Comparison of ENCODE assay signal across 8 cellular contexts in the genomic region with DNA sequence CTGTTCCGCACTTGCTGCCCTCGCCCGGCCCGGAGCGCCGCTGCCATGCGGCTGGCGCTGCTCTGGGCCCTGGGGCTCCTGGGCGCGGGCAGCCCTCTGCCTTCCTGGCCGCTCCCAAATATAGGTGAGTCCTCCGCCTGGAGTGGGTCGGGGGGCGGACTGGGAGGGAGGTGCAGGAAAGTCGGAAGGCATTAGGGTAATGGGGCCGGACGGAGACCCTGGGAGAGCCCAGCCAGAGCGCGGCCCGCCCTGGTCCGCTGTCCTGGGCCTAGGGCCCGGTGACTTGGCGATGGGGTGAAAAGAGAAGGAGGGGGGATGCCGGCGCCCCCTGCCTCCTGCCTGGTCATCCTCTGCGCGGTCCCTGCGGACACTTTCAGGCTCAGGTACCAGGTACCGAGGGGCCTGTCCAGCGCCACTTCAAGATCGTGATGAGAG. TPM values are rescaled to one million over a fixed set of nuclear protein-coding genes. Genes with fewer than 3 reads are reported as not detected.
DNase-seq lines count a peak whose midpoint lies in the region; ATAC-seq and TF ChIP-seq lines count a peak whose summit lies in the region.

No MANE protein-coding gene starts in this region.

- H3K27ac ChIP-seq in BLaER1 (peak overlapping the region; percentile 68), iPS-18a (ENCODE audit: low read length) (no peak overlapping the region), stomach (peak overlapping the region; percentile 92 to 97 (median 95))

- H3K36me3 Mint-ChIP-seq in activated naive CD4-positive, alpha-beta T cell treated with anti-CD3 and anti-CD28 coated beads, Interleukin-2, amount 50 U/mL, for 72 hours: peaks cover 0 to 4% of the 10 kb centered on the region in 2 donors

- H3K4me3 ChIP-seq in BLaER1: peak overlapping the region; percentile 87
- peak overlapping the region; percentile 74 for H3K4me3 ChIP-seq in iPS-18a (ENCODE audit: low read length)
- peak overlapping the region; percentile 73 to 89 (median 78) for H3K4me3 ChIP-seq in stomach

- H3K27me3 ChIP-seq in BLaER1: no peaks in the 10 kb centered on the region; the same call in 1 of the 2 replicates
- H3K27me3 ChIP-seq in iPS-18a (ENCODE audit: control insufficient read depth, insufficient read depth, low read length): peaks cover 23% of the 10 kb centered on the region
- no peaks in the 10 kb centered on the region for H3K27me3 ChIP-seq in stomach

- H4K20me1 ChIP-seq in BLaER1: peaks cover 26% of the 10 kb centered on the region

- DNase-seq in activated naive CD4-positive, alpha-beta T cell treated with anti-CD3 and anti-CD28 coated beads, Interleukin-2, amount 50 U/mL, for 72 hours (ENCODE audit: low spot score in 2 of 2): no peak
- DNase-seq in stomach (no peak), HT-29 (ENCODE audit: low spot score) (no peak), NCI-H226 (no peak), LoVo (ENCODE audit: low spot score) (no peak)

- H3K27ac Mint-ChIP-seq in activated naive CD4-positive, alpha-beta T cell treated with anti-CD3 and anti-CD28 coated beads, Interleukin-2, amount 50 U/mL, for 72 hours: peak overlapping the region; percentile 19 to 55

- TF ChIP-seq CTCF in stomach (IDR thresholded peaks at IDR 0.05): no peak

- H3K36me3 ChIP-seq in BLaER1 (peaks cover 26% of the 10 kb centered on the region), iPS-18a (ENCODE audit: control insufficient read depth, low read depth, low read length) (no peaks in the 10 kb centered on the region), stomach (peaks cover 13 to 32% (median 29%) of the 10 kb centered on the region in 4 donors)

- no peaks in the 10 kb centered on the region for H3K9me3 ChIP-seq in BLaER1
- H3K9me3 ChIP-seq in iPS-18a (ENCODE audit: control insufficient read depth, low read depth, low read length): no peaks in the 10 kb centered on the region
- no peaks in the 10 kb centered on the region for H3K9me3 ChIP-seq in stomach

- H3K4me1 ChIP-seq in BLaER1 (peaks cover 39% of the 10 kb centered on the region), iPS-18a (ENCODE audit: control insufficient read depth, low read depth, low read length) (peaks cover 10% of the 10 kb centered on the region), stomach (peaks cover 33 to 47% (median 43%) of the 10 kb centered on the region in 4 donors)

- no peak for TF ChIP-seq EP300 in stomach (IDR thresholded peaks at IDR 0.05)

- intact Hi-C loops in stomach (cut with DNase I; ENCODE audit: low total_unique reads): no loop called here

- TF ChIP-seq POLR2A in stomach (IDR thresholded peaks at IDR 0.05): no peak

- H3K4me2 ChIP-seq in BLaER1: peak overlapping the region; percentile 100

- ATAC-seq in HG02588 (IDR thresholded peaks at IDR 0.05; ENCODE audit: unreplicated experiment): peak; percentile 7
- peak in 1 of 2 donors; percentile 15 for ATAC-seq in activated naive CD4-positive, alpha-beta T cell treated with anti-CD3 and anti-CD28 coated beads, Interleukin-2, amount 50 U/mL, for 72 hours

- H3K9me3 Mint-ChIP-seq in activated naive CD4-positive, alpha-beta T cell treated with anti-CD3 and anti-CD28 coated beads, Interleukin-2, amount 50 U/mL, for 72 hours: no peaks in the 10 kb centered on the region

- H3K9ac ChIP-seq in BLaER1: peak overlapping the region; percentile 85
- H3K9ac ChIP-seq in iPS-18a (ENCODE audit: low read length): no peak overlapping the region

- WGBS in stomach, 5 donors: 0 to 1% (median 0%) methylated on average over 6 to 31 of the region's 31 CpGs

RNA-seq across cellular contexts. Expression of a gene that starts 0.2 kb away (rescaled TPM):
- 10 to 100 TPM; 49.9 to 52.8 TPM for total RNA-seq in activated naive CD4-positive, alpha-beta T cell treated with anti-CD3 and anti-CD28 coated beads, Interleukin-2, amount 50 U/mL, for 72 hours
- 100 to 1,000 TPM in 4 of 5 donors, 10 to 100 TPM in 1; 56.2 to 335 (median 126) TPM for total RNA-seq in stomach
- polyA plus RNA-seq in stomach: 100 to 1,000 TPM; 149 to 267 (median 159) TPM
- total RNA-seq in HT-29 (2014; rRNA removed; shearing (Covaris generic)): 177 and 185 TPM in 2 replicates

RNA-seq across cellular contexts. Expression of a gene that starts 12.2 kb away (rescaled TPM):
- 1 to 10 TPM; 5.7 to 9.5 TPM for total RNA-seq in activated naive CD4-positive, alpha-beta T cell treated with anti-CD3 and anti-CD28 coated beads, Interleukin-2, amount 50 U/mL, for 72 hours
- 1 to 10 TPM in 3 of 5 donors, not detected in 2; 3.5 to 9.9 (median 5.8) TPM for total RNA-seq in stomach
- 10 to 100 TPM in 1 of 3 donors, 1 to 10 TPM in 2; 4.3 to 13.2 (median 6.7) TPM for polyA plus RNA-seq in stomach
- total RNA-seq in HT-29 (2014; rRNA removed; shearing (Covaris generic)): 34.6 and 45.0 TPM in 2 replicates

RNA-seq across cellular contexts. Expression of a gene that starts 17.7 kb away (rescaled TPM):
- under 1 TPM in 1 of 2 donors, not detected in 1; 0.34 TPM for total RNA-seq in activated naive CD4-positive, alpha-beta T cell treated with anti-CD3 and anti-CD28 coated beads, Interleukin-2, amount 50 U/mL, for 72 hours
- total RNA-seq in stomach: under 1 TPM in 2 of 5 donors, not detected in 3; 0.18 to 0.89 TPM
- under 1 TPM in 1 of 3 donors, not detected in 2; 0.13 TPM for polyA plus RNA-seq in stomach
- total RNA-seq in HT-29 (2014; rRNA removed; shearing (Covaris generic)): 0.05 TPM in 1 of 2 replicates, not detected in the other

RNA-seq across cellular contexts. Expression of a gene that starts 17.8 kb away (rescaled TPM):
- total RNA-seq in activated naive CD4-positive, alpha-beta T cell treated with anti-CD3 and anti-CD28 coated beads, Interleukin-2, amount 50 U/mL, for 72 hours: 1 to 10 TPM; 1.5 to 1.8 TPM
- total RNA-seq in stomach: 100 to 1,000 TPM in 1 of 5 donors, not detected in 4; 158 TPM
- polyA plus RNA-seq in stomach: 1 to 10 TPM; 1.6 to 6.6 (median 6.1) TPM
- 0.70 and 3.3 TPM in 2 replicates for total RNA-seq in HT-29 (2014; rRNA removed; shearing (Covaris generic))

RNA-seq across cellular contexts. Expression of a gene that starts 27.3 kb away (rescaled TPM):
- 10 to 100 TPM in 1 of 2 donors, 1 to 10 TPM in 1; 1.7 to 12.6 TPM for total RNA-seq in activated naive CD4-positive, alpha-beta T cell treated with anti-CD3 and anti-CD28 coated beads, Interleukin-2, amount 50 U/mL, for 72 hours
- not detected for total RNA-seq in stomach
- 1 to 10 TPM in 2 of 3 donors, under 1 TPM in 1; 0.76 to 4.9 (median 1.5) TPM for polyA plus RNA-seq in stomach
- 2.4 and 3.9 TPM in 2 replicates for total RNA-seq in HT-29 (2014; rRNA removed; shearing (Covaris generic))
